In genomic region chr15:29819979-29820801, GRCh38 we compare ENCODE assay signal across 12 cellular contexts. TPM values are rescaled to one million over a fixed set of nuclear protein-coding genes. Genes with fewer than 3 reads are reported as not detected.
A peak's percentile ranks its signal among the peaks of the same experiment; 100 is the strongest.
DNase-seq lines count a peak whose midpoint lies in the region; ATAC-seq and TF ChIP-seq lines count a peak whose summit lies in the region.
"Had no signal": no experiment of that assay in that cellular context is flagged by ENCODE, and none has a peak within 500 bp of the region (broad histone marks: within the 10 kb centered on the region; RNA-seq: fewer than 3 reads in every experiment).

No MANE protein-coding gene starts in this region.

- ATAC-seq in Right ventricle myocardium superior (ENCODE audit: poor library complexity): no peak
- ATAC-seq in aorta (ENCODE audit: low FRiP score): no peak
- ATAC-seq in GM21529 (IDR thresholded peaks at IDR 0.05; ENCODE audit: unreplicated experiment): no peak
- ATAC-seq: left lobe of liver, T-helper 17 cell had no signal

- H3K27ac ChIP-seq in right atrium auricular region (peak overlapping the region; percentile 96 to 98), epithelial cell of prostate (peak overlapping the region; percentile 97), neural cell (ENCODE audit: low read length) (no peak overlapping the region), aorta (ENCODE audit: low read depth in 1 of 2, low read length in 2 of 2) (no peak overlapping the region)

- no peak for TF ChIP-seq RAD21 in neural cell (conservative IDR thresholded peaks at IDR 0.05)

- no peak for TF ChIP-seq EP300 in neural cell (conservative IDR thresholded peaks at IDR 0.05; ENCODE audit: poor library complexity, severe bottlenecking)

- peaks cover 51% of the 10 kb centered on the region for H3K79me2 ChIP-seq in neural cell (replicated peaks; ENCODE audit: insufficient read depth, low read length)

- 30% methylated on average over 9 of the region's 9 CpGs for whole genome bisulfite sequencing in aorta, 2 donors

- H3K4me3 ChIP-seq in right atrium auricular region: peak overlapping the region; percentile 73
- peak overlapping the region; percentile 84 for H3K4me3 ChIP-seq in neural cell (ENCODE audit: low read length)
- H3K4me3 ChIP-seq in aorta (ENCODE audit: low read length in 2 of 2): peak overlapping the region; percentile 91 to 93

- H3F3A ChIP-seq in neural cell (ENCODE audit: insufficient read depth, low read length, poor library complexity, severe bottlenecking): peaks cover 4% of the 10 kb centered on the region

- H3K36me3 ChIP-seq in right atrium auricular region (no peaks in the 10 kb centered on the region), neural cell (ENCODE audit: insufficient read depth, low read length) (no peaks in the 10 kb centered on the region), aorta (ENCODE audit: control insufficient read depth in 1 of 2, insufficient read depth in 2 of 2, low read length in 1 of 2) (no peaks in the 10 kb centered on the region)

- no peaks in the 10 kb centered on the region for H4K20me1 ChIP-seq in neural cell (ENCODE audit: insufficient read depth)

- no peaks in the 10 kb centered on the region for H3K9me3 ChIP-seq in right atrium auricular region
- no peaks in the 10 kb centered on the region for H3K9me3 ChIP-seq in neural cell (ENCODE audit: low read length)
- H3K9me3 ChIP-seq in aorta (ENCODE audit: control insufficient read depth, low read length): no peaks in the 10 kb centered on the region

- DNase-seq in right atrium auricular region (ENCODE audit: low spot score): no peak
- no peak for DNase-seq in Right ventricle myocardium superior
- no peak for DNase-seq in epithelial cell of prostate (ENCODE audit: low read depth, low spot score)
- no peak for DNase-seq in aorta
- no peak for DNase-seq in NCI-H345 (lab: John Stamatoyannopoulos, UW)
- DNase-seq in NCI-H1694 (lab: John Stamatoyannopoulos, UW): no peak
- DNase-seq: activated naive CD4-positive, alpha-beta T cell treated with anti-CD3 and anti-CD28 coated beads, Interleukin-2, amount 50 U/mL, for 16 hours; NCI-H1930; T-helper 17 cell had no signal

- peaks cover 0 to 55% of the 10 kb centered on the region in 2 donors for H3K4me1 ChIP-seq in right atrium auricular region
- H3K4me1 ChIP-seq in aorta (ENCODE audit: control insufficient read depth in 1 of 2, insufficient read depth in 2 of 2, low read length in 2 of 2): peaks cover 0 to 4% of the 10 kb centered on the region in 2 donors

- no peak overlapping the region for H2AFZ ChIP-seq in neural cell (ENCODE audit: low read depth, low read length)

- peak overlapping the region; percentile 74 for H3K4me2 ChIP-seq in neural cell (ENCODE audit: low read length)

- intact Hi-C loops in Right ventricle myocardium superior (cut with DNase I) (loop anchor here (5.0 to 10.0 kb wide), 2 partner anchors 65 to 107 kb away; no protein-coding TSS in a partner anchor), aorta (cut with DNase I) (loop anchor here (5.0 to 10.0 kb wide), 3 partner anchors 52 to 148 kb away; no protein-coding TSS in a partner anchor)

- no peaks in the 10 kb centered on the region for H3K27me3 ChIP-seq in right atrium auricular region
- no peaks in the 10 kb centered on the region for H3K27me3 ChIP-seq in neural cell (ENCODE audit: insufficient read depth, low read depth, low read length)
- H3K27me3 ChIP-seq in aorta (ENCODE audit: control insufficient read depth in 1 of 2, insufficient read depth in 2 of 2, low read length in 1 of 2): no peaks in the 10 kb centered on the region

- H3K9ac ChIP-seq in neural cell (ENCODE audit: low read length): no peak overlapping the region

- H3K9me2 ChIP-seq in neural cell (ENCODE audit: insufficient read depth, low read length): no peaks in the 10 kb centered on the region

- no peak for TF ChIP-seq CTCF in right atrium auricular region (IDR thresholded peaks at IDR 0.05)
- TF ChIP-seq CTCF in neural cell (IDR thresholded peaks at IDR 0.05; ENCODE audit: poor library complexity, severe bottlenecking): no peak

TF ChIP-seq in neural cell, 6 proteins besides CTCF, POLR2A, EP300 and RAD21:
- TF ChIP-seq, protein P1, sequence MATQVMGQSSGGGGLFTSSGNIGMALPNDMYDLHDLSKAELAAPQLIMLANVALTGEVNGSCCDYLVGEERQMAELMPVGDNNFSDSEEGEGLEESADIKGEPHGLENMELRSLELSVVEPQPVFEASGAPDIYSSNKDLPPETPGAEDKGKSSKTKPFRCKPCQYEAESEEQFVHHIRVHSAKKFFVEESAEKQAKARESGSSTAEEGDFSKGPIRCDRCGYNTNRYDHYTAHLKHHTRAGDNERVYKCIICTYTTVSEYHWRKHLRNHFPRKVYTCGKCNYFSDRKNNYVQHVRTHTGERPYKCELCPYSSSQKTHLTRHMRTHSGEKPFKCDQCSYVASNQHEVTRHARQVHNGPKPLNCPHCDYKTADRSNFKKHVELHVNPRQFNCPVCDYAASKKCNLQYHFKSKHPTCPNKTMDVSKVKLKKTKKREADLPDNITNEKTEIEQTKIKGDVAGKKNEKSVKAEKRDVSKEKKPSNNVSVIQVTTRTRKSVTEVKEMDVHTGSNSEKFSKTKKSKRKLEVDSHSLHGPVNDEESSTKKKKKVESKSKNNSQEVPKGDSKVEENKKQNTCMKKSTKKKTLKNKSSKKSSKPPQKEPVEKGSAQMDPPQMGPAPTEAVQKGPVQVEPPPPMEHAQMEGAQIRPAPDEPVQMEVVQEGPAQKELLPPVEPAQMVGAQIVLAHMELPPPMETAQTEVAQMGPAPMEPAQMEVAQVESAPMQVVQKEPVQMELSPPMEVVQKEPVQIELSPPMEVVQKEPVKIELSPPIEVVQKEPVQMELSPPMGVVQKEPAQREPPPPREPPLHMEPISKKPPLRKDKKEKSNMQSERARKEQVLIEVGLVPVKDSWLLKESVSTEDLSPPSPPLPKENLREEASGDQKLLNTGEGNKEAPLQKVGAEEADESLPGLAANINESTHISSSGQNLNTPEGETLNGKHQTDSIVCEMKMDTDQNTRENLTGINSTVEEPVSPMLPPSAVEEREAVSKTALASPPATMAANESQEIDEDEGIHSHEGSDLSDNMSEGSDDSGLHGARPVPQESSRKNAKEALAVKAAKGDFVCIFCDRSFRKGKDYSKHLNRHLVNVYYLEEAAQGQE (IDR thresholded peaks at IDR 0.05; ENCODE audit: borderline replicate concordance): no peak
- no peak for TF ChIP-seq MXI1 (conservative IDR thresholded peaks at IDR 0.05; ENCODE audit: poor library complexity, severe bottlenecking)
- TF ChIP-seq POLR2AphosphoS5 (IDR thresholded peaks at IDR 0.05): no peak
- TF ChIP-seq TAF1 (IDR thresholded peaks at IDR 0.05; ENCODE audit: low read depth): no peak
- TF ChIP-seq SMC3 (conservative IDR thresholded peaks at IDR 0.05; ENCODE audit: poor library complexity): no peak
- TF ChIP-seq EZH2 (IDR thresholded peaks at IDR 0.05; ENCODE audit: borderline replicate concordance, insufficient read depth, low read length, poor library complexity, severe bottlenecking): no peak

RNA-seq across cellular contexts. Expression of gene TJP1, which starts 2.1 kb away (rescaled TPM):
- total RNA-seq in right atrium auricular region (100 to 1,000 TPM in 1 of 2 donors, 10 to 100 TPM in 1; 86.9 to 110 TPM), Right ventricle myocardium superior (104 TPM), aorta (100 to 1,000 TPM; 120 to 141 TPM)
- polyA plus RNA-seq in neural cell (4.1 and 6.2 TPM in 2 replicates), aorta (10 to 100 TPM; 17.4 to 23.3 TPM)
- polyA minus RNA-seq in neural cell: 14.9 and 18.3 TPM in 2 replicates

Comparison
In these comparisons a context has a peak if more than half of its experiments do, and no peak if none do; other contexts are left out.
1. H3K27ac ChIP-seq: peak in right atrium auricular region (2 of 2) and epithelial cell of prostate (single experiment); none in neural cell (single experiment) and aorta (0 of 2).
2. Peak in every context shown above with its lines, with median percentiles within 50 percentile points of each other: H3K4me3 ChIP-seq.